ENCODE assay signal across 26 cellular contexts in genomic region chr20:13581451-13581850, GRCh38.
"Had no signal": no experiment of that assay in that cellular context is flagged by ENCODE, and none has a peak within 500 bp of the region (broad histone marks: within the 10 kb centered on the region; RNA-seq: fewer than 3 reads in every experiment).

No MANE protein-coding gene starts in this region.

- H3K27me3 ChIP-seq: adrenal gland, ascending aorta, cardiac muscle cell, dorsolateral prefrontal cortex, foreskin keratinocyte, testis, transverse colon had no signal

- ATAC-seq: activated T-cell treated with anti-CD3 and anti-CD28 coated beads, Interleukin-2, amount 50 U/mL, for 72 hours; foreskin keratinocyte; sciatic nerve; stimulated activated naive CD8-positive, alpha-beta T cell treated with anti-CD3 and anti-CD28 coated beads, Interleukin-15, Interleukin-2, amounts not matched to agents 100 U/mL and 50 U/mL, for 24 hours had no signal

- H3K4me3 Mint-ChIP-seq: activated naive CD8-positive, alpha-beta T cell; activated T-cell treated with anti-CD3 and anti-CD28 coated beads, Interleukin-2, amount 50 U/mL, for 72 hours; brain; nephron had no signal

- H3K27me3 Mint-ChIP-seq: activated naive CD8-positive, alpha-beta T cell; brain had no signal

- DNase-seq: activated CD4-positive, alpha-beta T cell treated with anti-CD3 and anti-CD28 coated beads for 4 hours; activated CD4-positive, alpha-beta T cell treated with anti-CD3 and anti-CD28 coated beads, Interleukin-2, amount 50 U/mL, for 4 hours; activated naive CD4-positive, alpha-beta T cell; activated T-cell treated with anti-CD3 and anti-CD28 coated beads for 4 hours; activated T-cell treated with anti-CD3 and anti-CD28 coated beads, Interleukin-2, amount 50 U/mL, for 72 hours; dorsolateral prefrontal cortex; effector memory CD4-positive, alpha-beta T cell; foreskin keratinocyte; kidney glomerular epithelial cell; posterior cingulate gyrus; stimulated activated CD4-positive, alpha-beta T cell treated with anti-CD3 and anti-CD28 coated beads, Interleukin-12 subunit alpha, Interleukin-12 subunit beta, amount 100 ng/mL, for 4 hours; stimulated activated CD4-positive, alpha-beta T cell treated with anti-CD3 and anti-CD28 coated beads, Interleukin-4, amount 100 ng/mL, for 1 hour; stimulated activated naive CD8-positive, alpha-beta T cell treated with anti-CD3 and anti-CD28 coated beads, Interleukin-15, Interleukin-2, amounts not matched to agents 100 U/mL and 50 U/mL, for 24 hours; T-helper 9 cell; testis; transverse colon had no signal

- H3K27ac Mint-ChIP-seq: activated naive CD8-positive, alpha-beta T cell; activated T-cell treated with anti-CD3 and anti-CD28 coated beads, Interleukin-2, amount 50 U/mL, for 72 hours; brain; nephron had no signal

- H3K4me3 ChIP-seq: adrenal gland, ascending aorta, cardiac muscle cell, coronary artery, dorsolateral prefrontal cortex, skin epidermis, testis, transverse colon had no signal

- H3K9me3 ChIP-seq: adrenal gland, testis had no signal

- H3K4me1 Mint-ChIP-seq: brain, nephron had no signal

- H3K36me3 ChIP-seq: adrenal gland had no signal

- H3K27ac ChIP-seq: adrenal gland, ascending aorta, cardiac muscle cell, coronary artery, dorsolateral prefrontal cortex, foreskin keratinocyte, skin epidermis, testis, transverse colon, VCaP had no signal

- H3K4me1 ChIP-seq: ascending aorta, foreskin keratinocyte, testis, transverse colon had no signal
